ENCODE assay signal across 1 cellular context in genomic region chr4:109721033-109721432, GRCh38.
TF ChIP-seq lines count a peak whose summit lies in the region.

No MANE protein-coding gene starts in this region.

TF ChIP-seq in K562, 482 proteins besides CTCF, POLR2A, EP300 and RAD21 (continued from another document):
- TF ChIP-seq CBFA2T3 (IDR thresholded peaks at IDR 0.05): no peak
- TF ChIP-seq ZNF512 (tag; IDR thresholded peaks at IDR 0.05): no peak
- TF ChIP-seq HEY1 (CRISPR knock-in tag; IDR thresholded peaks at IDR 0.05; ENCODE audit: borderline replicate concordance): no peak
- no peak for TF ChIP-seq TCF7L2 (IDR thresholded peaks at IDR 0.05; ENCODE audit: low read depth, low read length)
- TF ChIP-seq SNAPC5 (CRISPR knock-in tag; IDR thresholded peaks at IDR 0.05): no peak
- TF ChIP-seq FOSL1 (tag; conservative IDR thresholded peaks at IDR 0.05): peak; percentile 93
- peak; percentile 74 for TF ChIP-seq NFE2 (IDR thresholded peaks at IDR 0.05; ENCODE audit: low read depth)
- no peak for TF ChIP-seq IRF2 (CRISPR knock-in tag; IDR thresholded peaks at IDR 0.05)
- no peak for TF ChIP-seq ZNF133 (CRISPR knock-in tag; IDR thresholded peaks at IDR 0.05)
- TF ChIP-seq SRSF3 (IDR thresholded peaks at IDR 0.05; ENCODE audit: insufficient read depth, low read length): no peak
- no peak for TF ChIP-seq ZBTB26 (CRISPR knock-in tag; IDR thresholded peaks at IDR 0.05)
- TF ChIP-seq ZNF518B (CRISPR knock-in tag; IDR thresholded peaks at IDR 0.05): no peak
- TF ChIP-seq SMARCA4 (IDR thresholded peaks at IDR 0.05): peak; percentile 74
- no peak for TF ChIP-seq SNRNP70 (optimal IDR thresholded peaks at IDR 0.05; ENCODE audit: low read depth, low read length)
- TF ChIP-seq ZBTB49 (CRISPR knock-in tag; IDR thresholded peaks at IDR 0.05; ENCODE audit: borderline replicate concordance): no peak
- no peak for TF ChIP-seq ZC3H11A (IDR thresholded peaks at IDR 0.05; ENCODE audit: low read depth, low read length)
- no peak for TF ChIP-seq CEBPZ (IDR thresholded peaks at IDR 0.05; ENCODE audit: borderline replicate concordance, low read depth, low read length)
- TF ChIP-seq ZNF830 (CRISPR knock-in tag; IDR thresholded peaks at IDR 0.05): no peak
- TF ChIP-seq TRIM24 (IDR thresholded peaks at IDR 0.05): 0 out of 4 replicates have a peak, but pooled peaks of 1 of the 2 experiments have one; percentile 42
- no peak for TF ChIP-seq PML (IDR thresholded peaks at IDR 0.05; ENCODE audit: low read length)
- no peak for TF ChIP-seq ARHGAP35 (IDR thresholded peaks at IDR 0.05; ENCODE audit: partially characterized antibody)
- peak; percentile 56 for TF ChIP-seq MAFG (tag; conservative IDR thresholded peaks at IDR 0.05)
- no peak for TF ChIP-seq ZSCAN32 (CRISPR knock-in tag; IDR thresholded peaks at IDR 0.05)
- TF ChIP-seq ZEB2 (IDR thresholded peaks at IDR 0.05): no peak
- TF ChIP-seq NRF1 (conservative IDR thresholded peaks at IDR 0.05 in 1 of 2, IDR thresholded peaks at IDR 0.05 in 1 of 2): no peak
- TF ChIP-seq XRCC3 (IDR thresholded peaks at IDR 0.05): no peak
- no peak for TF ChIP-seq PHB2 (IDR thresholded peaks at IDR 0.05; ENCODE audit: low read depth)
- no peak for TF ChIP-seq PHB (CRISPR knock-in tag; IDR thresholded peaks at IDR 0.05)
- TF ChIP-seq RERE (CRISPR knock-in tag; IDR thresholded peaks at IDR 0.05; ENCODE audit: borderline replicate concordance): no peak
- no peak for TF ChIP-seq ELF1 (tag; IDR thresholded peaks at IDR 0.05)
- TF ChIP-seq BCOR (IDR thresholded peaks at IDR 0.05): no peak
- no peak for TF ChIP-seq USF2 (CRISPR knock-in tag; IDR thresholded peaks at IDR 0.05)
- no peak for TF ChIP-seq HNRNPK (IDR thresholded peaks at IDR 0.05; ENCODE audit: low read depth, low read length, poor library complexity, severe bottlenecking)
- no peak for TF ChIP-seq KDM5B (IDR thresholded peaks at IDR 0.05; ENCODE audit: insufficient replicate concordance, low read depth, low read length)
- no peak for TF ChIP-seq PCBP1 (IDR thresholded peaks at IDR 0.05; ENCODE audit: low read depth, low read length, poor library complexity, severe bottlenecking)
- TF ChIP-seq MAFK (IDR thresholded peaks at IDR 0.05; ENCODE audit: low read length): peak; percentile 44; the same call in 1 of the 2 replicates
- TF ChIP-seq C11orf30 (IDR thresholded peaks at IDR 0.05; ENCODE audit: low read depth): peak; percentile 59; the same call in 1 of the 2 replicates
- TF ChIP-seq CBX1 (IDR thresholded peaks at IDR 0.05; ENCODE audit: low read depth): no peak
- TF ChIP-seq HOMEZ (CRISPR knock-in tag; IDR thresholded peaks at IDR 0.05): no peak
- no peak for TF ChIP-seq U2AF1 (optimal IDR thresholded peaks at IDR 0.05; ENCODE audit: low read depth, low read length)
- peak; percentile 64; the same call in 1 of the 2 replicates for TF ChIP-seq EHMT2 (IDR thresholded peaks at IDR 0.05)
- no peak for TF ChIP-seq KLF13 (tag; IDR thresholded peaks at IDR 0.05; ENCODE audit: borderline replicate concordance, low read depth)
- TF ChIP-seq IFI16 (CRISPR knock-in tag; IDR thresholded peaks at IDR 0.05): no peak
- peak; percentile 89 for TF ChIP-seq JUN (IDR thresholded peaks at IDR 0.05; ENCODE audit: borderline replicate concordance, low read depth, low read length)
- TF ChIP-seq JUN (CRISPR knock-in tag; IDR thresholded peaks at IDR 0.05; ENCODE audit: borderline replicate concordance): no peak
- peak; percentile 52 for TF ChIP-seq FOS (IDR thresholded peaks at IDR 0.05; ENCODE audit: extremely low read depth, insufficient read length)
